Comparison of ENCODE assay signal across 21 cellular contexts in the genomic region with DNA sequence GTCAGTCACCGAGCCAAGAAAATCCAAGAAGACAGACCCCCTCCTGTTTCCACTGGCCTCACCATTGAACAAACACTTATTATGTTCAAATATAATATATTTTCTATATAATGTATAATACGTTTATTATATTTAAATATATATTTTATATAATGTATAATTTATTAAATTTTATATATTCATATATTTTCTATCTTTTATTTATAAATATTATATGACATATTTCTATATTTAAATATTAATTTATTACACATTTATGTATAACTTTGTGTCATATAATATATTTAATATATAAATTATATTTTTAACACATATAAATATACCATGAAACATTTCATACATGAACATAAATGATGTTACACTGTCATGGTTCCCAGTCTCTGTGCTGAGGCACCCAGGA.
DNase-seq lines count a peak whose midpoint lies in the region; ATAC-seq, FAIRE-seq and TF ChIP-seq lines count a peak whose summit lies in the region.
"Had no signal": no experiment of that assay in that cellular context is flagged by ENCODE, and none has a peak within 500 bp of the region (broad histone marks: within the 10 kb centered on the region; RNA-seq: fewer than 3 reads in every experiment).

No MANE protein-coding gene starts in this region.

- POLR2A ChIA-PET in WTC11 (lab: Charles Lee), result no interaction called here

- H3K9me3 Mint-ChIP-seq in WTC11, result peaks cover 13% of the 10 kb centered on the region
- H3K9me3 Mint-ChIP-seq: CD8-positive, alpha-beta memory T cell had no signal

- intact Hi-C loops in sciatic nerve (cut with DNase I), result no loop called here

- 0 out of 2 replicates have a peak, but pooled peaks cover 4% of the 10 kb centered on the region for H3K36me3 Mint-ChIP-seq in WTC11
- H3K36me3 Mint-ChIP-seq: CD4-positive, CD25-positive, alpha-beta regulatory T cell had no signal

- no peak overlapping the region for H3K4me3 Mint-ChIP-seq in WTC11
- H3K4me3 Mint-ChIP-seq: CD4-positive, CD25-positive, alpha-beta regulatory T cell; CD8-positive, alpha-beta memory T cell; GM23338 had no signal

- FAIRE-seq in G401.6 (lab: Jason Lieb, UNC) (peak; percentile 95), frontal cortex (lab: Jason Lieb, UNC) (peak; percentile 84)
- FAIRE-seq: GM12891, GM18507, H54 had no signal

- H3K27ac Mint-ChIP-seq in WTC11, result no peak overlapping the region
- H3K27ac Mint-ChIP-seq: CD8-positive, alpha-beta memory T cell; GM23338 had no signal

- DNase-seq in WTC11 (ENCODE audit: low spot score) (no peak), frontal cortex (ENCODE audit: low spot score in 2 of 2) (no peak), T-helper 9 cell (no peak), sciatic nerve (ENCODE audit: low spot score) (no peak)
- DNase-seq in central memory CD4-positive, alpha-beta T cell, result no peak
- DNase-seq: ACHN; BE2C; C1 segment of cervical spinal cord; CD4-positive, CD25-positive, alpha-beta regulatory T cell; CD8-positive, alpha-beta memory T cell; COR-L47; DMS 273 treated with DMSO at 0.1 percent for 48 hours; DMS53; DND-41; EL; HCEC 1CT had no signal

- H3K27me3 Mint-ChIP-seq in WTC11 (ENCODE audit: low read depth), result no peaks in the 10 kb centered on the region

- TF ChIP-seq CTCF in WTC11 (IDR thresholded peaks at IDR 0.05), result no peak

- ATAC-seq in WTC11 (no peak), sciatic nerve (no peak)
- ATAC-seq: GM23338 had no signal

- CTCF ChIA-PET in WTC11 (lab: Charles Lee), result interaction anchor here (1.5 to 3.1 kb wide), 3 partner anchors 11 to 468 kb away, joined by 5 to 12 read pairs (median 11); no protein-coding TSS in a partner anchor

- H3K4me1 Mint-ChIP-seq in WTC11, result peaks cover 12% of the 10 kb centered on the region
- H3K4me1 Mint-ChIP-seq: CD4-positive, CD25-positive, alpha-beta regulatory T cell; CD8-positive, alpha-beta memory T cell had no signal

TF ChIP-seq in WTC11, 78 proteins besides CTCF, POLR2A, EP300 and RAD21:
- TF ChIP-seq, protein P1, sequence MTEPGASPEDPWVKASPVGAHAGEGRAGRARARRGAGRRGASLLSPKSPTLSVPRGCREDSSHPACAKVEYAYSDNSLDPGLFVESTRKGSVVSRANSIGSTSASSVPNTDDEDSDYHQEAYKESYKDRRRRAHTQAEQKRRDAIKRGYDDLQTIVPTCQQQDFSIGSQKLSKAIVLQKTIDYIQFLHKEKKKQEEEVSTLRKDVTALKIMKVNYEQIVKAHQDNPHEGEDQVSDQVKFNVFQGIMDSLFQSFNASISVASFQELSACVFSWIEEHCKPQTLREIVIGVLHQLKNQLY (CRISPR knock-in tag; IDR thresholded peaks at IDR 0.05), result no peak
- TF ChIP-seq HMGA2 (CRISPR knock-in tag; IDR thresholded peaks at IDR 0.05), result peak; percentile 97; the same call in 1 of the 2 replicates
